30 cellular contexts compared by ENCODE assay signal in genomic region chr12:120213758-120214157, GRCh38.
"Had no signal": no experiment of that assay in that cellular context is flagged by ENCODE, and none has a peak within 500 bp of the region (broad histone marks: within the 10 kb centered on the region; RNA-seq: fewer than 3 reads in every experiment).

No MANE protein-coding gene starts in this region.

- H3K4me2 ChIP-seq: hepatocyte, smooth muscle cell had no signal

- H3K9me3 ChIP-seq: colonic mucosa, esophagus muscularis mucosa, gastroesophageal sphincter, heart left ventricle, lower lobe of right lung, prostate gland, right atrium auricular region, stomach, thyroid gland, vagina had no signal

- H3K4me1 ChIP-seq: colonic mucosa, esophagus muscularis mucosa, gastroesophageal sphincter, heart left ventricle, lower lobe of right lung, prostate gland, right atrium auricular region, stomach, thyroid gland, vagina had no signal

- H3K4me3 ChIP-seq: colonic mucosa, esophagus muscularis mucosa, gastroesophageal sphincter, heart left ventricle, hepatocyte, lower lobe of right lung, prostate gland, right atrium auricular region, smooth muscle cell, stomach, thyroid gland, vagina had no signal

- H2AFZ ChIP-seq: hepatocyte had no signal

- H3K27ac ChIP-seq: colonic mucosa, esophagus muscularis mucosa, foreskin keratinocyte, gastroesophageal sphincter, heart left ventricle, hepatocyte, lower lobe of right lung, neutrophil, prostate gland, right atrium auricular region, stomach, thyroid gland, vagina had no signal

- DNase-seq: colonic mucosa; effector CD8-positive, alpha-beta T cell; endodermal cell; foreskin keratinocyte; heart left ventricle; kidney glomerular epithelial cell; left colon; left ventricle myocardium superior; lower lobe of right lung; naive B cell; stimulated activated CD4-positive, alpha-beta T cell treated with anti-CD3 and anti-CD28 coated beads, Interleukin-12 subunit alpha, Interleukin-12 subunit beta, amount 100 ng/mL, for 4 hours; stimulated activated CD4-positive, alpha-beta T cell treated with anti-CD3 and anti-CD28 coated beads, Interleukin-1b, Interleukin-23, amount 100 ng/mL, for 48 hours; stimulated activated CD4-positive, alpha-beta T cell treated with anti-CD3 and anti-CD28 coated beads, Interleukin-4, amount 100 ng/mL, for 1 hour; stimulated activated CD8-positive, alpha-beta memory T cell treated with anti-CD3 and anti-CD28 coated beads, Interleukin-4, amount 100 ng/mL, for 48 hours; stimulated activated naive CD4-positive, alpha-beta T cell treated with Interleukin-2 at 50 U/mL for 16 hours; stomach; thyroid gland; trophoblast cell had no signal

- H3K27me3 ChIP-seq: colonic mucosa, esophagus muscularis mucosa, foreskin keratinocyte, gastroesophageal sphincter, heart left ventricle, hepatocyte, neutrophil, right atrium auricular region, stomach, thyroid gland, vagina had no signal

- H3K79me2 ChIP-seq: hepatocyte had no signal

- ATAC-seq: foreskin keratinocyte; gastroesophageal sphincter; heart left ventricle; left colon; left ventricle myocardium superior; lower lobe of right lung; natural killer cell treated with Interleukin-12 subunit alpha and Interleukin-12 subunit beta and Interleukin-15 and Interleukin-18, amount 100 ng/mL, for 72 hours; sciatic nerve had no signal

- FAIRE-seq: endothelial cell of umbilical vein, islet of Langerhans had no signal
